Comparison of ENCODE assay signal across 9 cellular contexts in the genomic region with DNA sequence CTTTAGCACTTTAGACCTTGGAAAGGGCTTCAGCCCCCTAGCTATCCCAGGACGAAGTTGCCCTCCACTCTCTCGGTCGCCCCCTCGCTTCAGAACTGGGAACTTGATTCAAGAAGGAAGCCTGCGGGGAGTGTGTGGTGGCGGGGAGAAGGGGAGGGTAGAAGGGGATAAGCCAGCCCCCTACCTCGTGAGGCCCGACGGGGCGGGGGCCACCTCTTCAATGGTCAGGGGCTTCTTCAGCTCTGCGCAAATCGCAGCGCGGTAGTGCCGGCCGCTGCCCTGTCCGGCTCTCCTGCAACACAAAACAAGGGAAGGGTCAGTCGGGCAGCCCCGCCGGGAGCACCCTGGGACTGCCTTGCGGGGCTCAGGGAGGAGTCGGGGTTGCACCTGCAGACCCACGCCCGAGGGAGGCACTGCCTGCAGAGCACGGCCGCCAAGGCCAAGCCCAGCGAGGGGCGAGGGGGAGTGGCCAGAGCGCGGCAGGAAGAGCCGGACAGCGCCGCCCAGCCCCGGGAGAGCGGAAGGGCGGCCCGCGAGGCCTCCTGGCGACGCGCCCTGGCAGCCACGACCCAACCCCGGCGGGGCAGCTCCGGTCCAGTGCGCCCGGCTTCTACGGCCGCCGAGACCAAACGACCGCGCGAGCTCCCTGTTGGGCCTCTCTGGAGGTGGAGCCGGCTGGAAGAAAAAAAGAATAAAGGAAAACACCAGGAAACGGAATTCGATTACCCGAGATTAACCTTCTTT. TPM values are rescaled to one million over a fixed set of nuclear protein-coding genes. Genes with fewer than 3 reads are reported as not detected.
DNase-seq lines count a peak whose midpoint lies in the region; ATAC-seq and TF ChIP-seq lines count a peak whose summit lies in the region.
"Had no signal": no experiment of that assay in that cellular context is flagged by ENCODE, and none has a peak within 500 bp of the region (broad histone marks: within the 10 kb centered on the region; RNA-seq: fewer than 3 reads in every experiment).

No MANE protein-coding gene starts in this region.

- no peaks in the 10 kb centered on the region for H4K20me1 ChIP-seq in OCI-LY7 (ENCODE audit: insufficient read depth, low read length)

- no peaks in the 10 kb centered on the region for H3K36me3 ChIP-seq in OCI-LY7 (ENCODE audit: insufficient read depth, low read length)

- BruUV-seq in OCI-LY7 (replicated peaks; lab: Mats Ljungman, UMichigan): no TSS peak

- no peaks in the 10 kb centered on the region for H3K9me3 ChIP-seq in OCI-LY7 (ENCODE audit: low read length)

- intact Hi-C loops in OCI-LY7 (cut with micrococcal nuclease; ENCODE audit: unreplicated experiment): no loop called here

- H3K27ac Mint-ChIP-seq in activated naive CD4-positive, alpha-beta T cell treated with anti-CD3 and anti-CD28 coated beads, Interleukin-2, amount 50 U/mL, for 72 hours: no peak overlapping the region
- H3K27ac Mint-ChIP-seq: activated B cell treated with CpG ODN at 0.5 μM for 24 hours had no signal

- POLR2A ChIA-PET in OCI-LY7 (lab: Charles Lee): interaction anchor here (0.7 kb wide), 1 partner anchor 25 kb away, joined by 3 read pairs; no protein-coding TSS in a partner anchor

- no peak overlapping the region for H3K4me2 ChIP-seq in OCI-LY7 (ENCODE audit: low read length)

- H3K79me2 ChIP-seq in OCI-LY7 (ENCODE audit: insufficient read depth, low read depth, low read length): no peaks in the 10 kb centered on the region

- peak; percentile 56 for TF ChIP-seq CTCF in foreskin keratinocyte (conservative IDR thresholded peaks at IDR 0.05)
- no peak for TF ChIP-seq CTCF in OCI-LY7 (conservative IDR thresholded peaks at IDR 0.05; ENCODE audit: low read length)

- peaks cover 10 to 14% of the 10 kb centered on the region in 2 donors for H3K9me3 Mint-ChIP-seq in activated naive CD4-positive, alpha-beta T cell treated with anti-CD3 and anti-CD28 coated beads, Interleukin-2, amount 50 U/mL, for 72 hours
- H3K9me3 Mint-ChIP-seq: activated B cell treated with CpG ODN at 0.5 μM for 24 hours had no signal

- no peak overlapping the region for H2AFZ ChIP-seq in OCI-LY7 (ENCODE audit: low read length)

- H3K4me3 ChIP-seq in OCI-LY7 (ENCODE audit: low read depth, low read length, poor library complexity, severe bottlenecking): no peak overlapping the region

- DNase-seq in NCI-H1105 treated with DMSO at 0.1 percent for 48 hours (lab: John Stamatoyannopoulos, UW) (peak; percentile 7), NCI-H1105 (lab: John Stamatoyannopoulos, UW) (no peak), foreskin keratinocyte (peak in 1 of 2 donors; percentile 26), myocyte (ENCODE audit: low read depth) (peak; percentile 72), NCI-H510A (lab: John Stamatoyannopoulos, UW) (no peak), OCI-LY7 (ENCODE audit: low spot score) (no peak)
- DNase-seq in activated naive CD4-positive, alpha-beta T cell treated with anti-CD3 and anti-CD28 coated beads, Interleukin-2, amount 50 U/mL, for 72 hours (ENCODE audit: low spot score in 2 of 2): no peak
- DNase-seq: activated B cell treated with CpG ODN at 0.5 μM for 24 hours had no signal

- H3K4me1 ChIP-seq in foreskin keratinocyte (no peaks in the 10 kb centered on the region), OCI-LY7 (ENCODE audit: insufficient read depth, low read length, poor library complexity, severe bottlenecking) (no peaks in the 10 kb centered on the region)

- CTCF ChIA-PET in OCI-LY7 (lab: Charles Lee; ENCODE audit: unreplicated experiment): no interaction called here

- H3K9me2 ChIP-seq in OCI-LY7 (ENCODE audit: insufficient read depth, low read length): no peaks in the 10 kb centered on the region

- no peaks in the 10 kb centered on the region for H3K27me3 ChIP-seq in foreskin keratinocyte

- peaks cover 5% of the 10 kb centered on the region in 2 donors for H3K36me3 Mint-ChIP-seq in activated naive CD4-positive, alpha-beta T cell treated with anti-CD3 and anti-CD28 coated beads, Interleukin-2, amount 50 U/mL, for 72 hours

- H3K27ac ChIP-seq in foreskin keratinocyte (no peak overlapping the region), OCI-LY7 (ENCODE audit: low read depth, low read length, poor library complexity, severe bottlenecking) (no peak overlapping the region)

- ATAC-seq in SK-N-SH treated with all-trans-retinoic acid at 6 μM for 48 hours: peak; percentile 100
- peak; percentile 91 for ATAC-seq in foreskin keratinocyte
- no peak for ATAC-seq in activated naive CD4-positive, alpha-beta T cell treated with anti-CD3 and anti-CD28 coated beads, Interleukin-2, amount 50 U/mL, for 72 hours

TF ChIP-seq in SK-N-SH treated with all-trans-retinoic acid at 6 μM for 48 hours, 23 proteins besides CTCF, POLR2A, EP300 and RAD21 (continues in another document):
- TF ChIP-seq ESRRG (CRISPR knock-in tag; IDR thresholded peaks at IDR 0.05): no peak
- TF ChIP-seq ISL1 (CRISPR knock-in tag; IDR thresholded peaks at IDR 0.05): no peak
- TF ChIP-seq TOX (CRISPR knock-in tag; IDR thresholded peaks at IDR 0.05; ENCODE audit: borderline replicate concordance): no peak
- no peak for TF ChIP-seq OSR1 (CRISPR knock-in tag; IDR thresholded peaks at IDR 0.05)
- TF ChIP-seq CREB5 (CRISPR knock-in tag; IDR thresholded peaks at IDR 0.05; ENCODE audit: low read depth): no peak
- TF ChIP-seq, protein P1, sequence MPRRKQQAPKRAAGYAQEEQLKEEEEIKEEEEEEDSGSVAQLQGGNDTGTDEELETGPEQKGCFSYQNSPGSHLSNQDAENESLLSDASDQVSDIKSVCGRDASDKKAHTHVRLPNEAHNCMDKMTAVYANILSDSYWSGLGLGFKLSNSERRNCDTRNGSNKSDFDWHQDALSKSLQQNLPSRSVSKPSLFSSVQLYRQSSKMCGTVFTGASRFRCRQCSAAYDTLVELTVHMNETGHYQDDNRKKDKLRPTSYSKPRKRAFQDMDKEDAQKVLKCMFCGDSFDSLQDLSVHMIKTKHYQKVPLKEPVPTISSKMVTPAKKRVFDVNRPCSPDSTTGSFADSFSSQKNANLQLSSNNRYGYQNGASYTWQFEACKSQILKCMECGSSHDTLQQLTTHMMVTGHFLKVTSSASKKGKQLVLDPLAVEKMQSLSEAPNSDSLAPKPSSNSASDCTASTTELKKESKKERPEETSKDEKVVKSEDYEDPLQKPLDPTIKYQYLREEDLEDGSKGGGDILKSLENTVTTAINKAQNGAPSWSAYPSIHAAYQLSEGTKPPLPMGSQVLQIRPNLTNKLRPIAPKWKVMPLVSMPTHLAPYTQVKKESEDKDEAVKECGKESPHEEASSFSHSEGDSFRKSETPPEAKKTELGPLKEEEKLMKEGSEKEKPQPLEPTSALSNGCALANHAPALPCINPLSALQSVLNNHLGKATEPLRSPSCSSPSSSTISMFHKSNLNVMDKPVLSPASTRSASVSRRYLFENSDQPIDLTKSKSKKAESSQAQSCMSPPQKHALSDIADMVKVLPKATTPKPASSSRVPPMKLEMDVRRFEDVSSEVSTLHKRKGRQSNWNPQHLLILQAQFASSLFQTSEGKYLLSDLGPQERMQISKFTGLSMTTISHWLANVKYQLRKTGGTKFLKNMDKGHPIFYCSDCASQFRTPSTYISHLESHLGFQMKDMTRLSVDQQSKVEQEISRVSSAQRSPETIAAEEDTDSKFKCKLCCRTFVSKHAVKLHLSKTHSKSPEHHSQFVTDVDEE (CRISPR knock-in tag; IDR thresholded peaks at IDR 0.05): no peak
- TF ChIP-seq BACH2 (CRISPR knock-in tag; IDR thresholded peaks at IDR 0.05; ENCODE audit: borderline replicate concordance): no peak
- TF ChIP-seq, protein P2, sequence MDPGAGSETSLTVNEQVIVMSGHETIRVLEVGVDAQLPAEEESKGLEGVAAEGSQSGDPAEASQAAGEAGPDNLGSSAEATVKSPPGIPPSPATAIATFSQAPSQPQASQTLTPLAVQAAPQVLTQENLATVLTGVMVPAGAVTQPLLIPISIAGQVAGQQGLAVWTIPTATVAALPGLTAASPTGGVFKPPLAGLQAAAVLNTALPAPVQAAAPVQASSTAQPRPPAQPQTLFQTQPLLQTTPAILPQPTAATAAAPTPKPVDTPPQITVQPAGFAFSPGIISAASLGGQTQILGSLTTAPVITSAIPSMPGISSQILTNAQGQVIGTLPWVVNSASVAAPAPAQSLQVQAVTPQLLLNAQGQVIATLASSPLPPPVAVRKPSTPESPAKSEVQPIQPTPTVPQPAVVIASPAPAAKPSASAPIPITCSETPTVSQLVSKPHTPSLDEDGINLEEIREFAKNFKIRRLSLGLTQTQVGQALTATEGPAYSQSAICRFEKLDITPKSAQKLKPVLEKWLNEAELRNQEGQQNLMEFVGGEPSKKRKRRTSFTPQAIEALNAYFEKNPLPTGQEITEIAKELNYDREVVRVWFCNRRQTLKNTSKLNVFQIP (CRISPR knock-in tag; IDR thresholded peaks at IDR 0.05; ENCODE audit: borderline replicate concordance, low read depth): no peak
- no peak for TF ChIP-seq ZFP30 (CRISPR knock-in tag; IDR thresholded peaks at IDR 0.05)
- no peak for TF ChIP-seq ZC3H10 (CRISPR knock-in tag; IDR thresholded peaks at IDR 0.05)
- no peak for TF ChIP-seq ZFP3 (CRISPR knock-in tag; IDR thresholded peaks at IDR 0.05)
- no peak for TF ChIP-seq SNAI2 (CRISPR knock-in tag; IDR thresholded peaks at IDR 0.05)

RNA-seq across cellular contexts. Expression of gene RASAL2, which starts 56.2 kb away (rescaled TPM):
- total RNA-seq in foreskin keratinocyte (32.8 and 40.4 TPM in 2 replicates), myocyte (21.3 and 24.3 TPM in 2 replicates), OCI-LY7 (2022) (0.27 and 0.31 TPM in 2 replicates)
- 4.5 and 4.9 TPM in 2 replicates for polyA plus RNA-seq in foreskin keratinocyte
- 13.1 TPM for polyA plus RNA-seq in myocyte (2012)
- total RNA-seq in activated naive CD4-positive, alpha-beta T cell treated with anti-CD3 and anti-CD28 coated beads, Interleukin-2, amount 50 U/mL, for 72 hours: not detected
- 0.09 TPM in 1 of 2 replicates, not detected in the other for total RNA-seq in OCI-LY7 (2014; rRNA removed; shearing (Covaris generic))

Comparison
In these comparisons a context has a peak if more than half of its experiments do, and no peak if none do; other contexts are left out.
1. DNase-seq: peak in NCI-H1105 treated with DMSO at 0.1 percent for 48 hours (single experiment) and myocyte (single experiment); none in NCI-H1105 (single experiment), NCI-H510A (single experiment), activated naive CD4-positive, alpha-beta T cell treated with anti-CD3 and anti-CD28 coated beads, Interleukin-2, amount 50 U/mL, for 72 hours (0 of 2) and OCI-LY7 (single experiment).
2. ATAC-seq: peak in SK-N-SH treated with all-trans-retinoic acid at 6 μM for 48 hours (single experiment) and foreskin keratinocyte (single experiment); none in activated naive CD4-positive, alpha-beta T cell treated with anti-CD3 and anti-CD28 coated beads, Interleukin-2, amount 50 U/mL, for 72 hours (0 of 2).
3. RNA of gene RASAL2, which starts 56.2 kb away (total RNA-seq): 32.8 to 40.4 TPM in foreskin keratinocyte and 21.3 to 24.3 TPM in myocyte; 0.09 to 0.31 TPM in OCI-LY7 and not detected in activated naive CD4-positive, alpha-beta T cell treated with anti-CD3 and anti-CD28 coated beads, Interleukin-2, amount 50 U/mL, for 72 hours; every median in the first group is over 10 times any median in the second.